9 cellular contexts compared by ENCODE assay signal in the genomic region with DNA sequence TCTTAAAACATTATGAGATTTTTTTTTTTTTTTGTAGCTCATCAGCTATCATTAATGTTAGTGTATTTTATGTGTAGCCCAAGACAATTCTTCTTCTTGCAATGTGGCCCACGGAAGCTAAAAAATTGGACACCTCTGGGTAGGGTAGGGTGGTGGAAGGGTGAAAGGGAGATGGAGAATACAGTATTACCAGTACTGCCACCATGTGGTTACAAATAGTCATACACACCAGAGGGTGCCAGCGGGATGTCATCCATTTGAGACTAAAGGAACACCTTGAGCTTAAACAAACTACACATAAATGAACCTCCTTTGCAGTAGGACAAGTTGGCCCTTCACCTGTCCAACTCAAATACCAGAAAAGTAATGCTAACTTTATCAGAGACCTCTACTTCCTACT.
A peak's percentile ranks its signal among the peaks of the same experiment; 100 is the strongest.
DNase-seq lines count a peak whose midpoint lies in the region; ATAC-seq and TF ChIP-seq lines count a peak whose summit lies in the region.
"Had no signal": no experiment of that assay in that cellular context is flagged by ENCODE, and none has a peak within 500 bp of the region (broad histone marks: within the 10 kb centered on the region; RNA-seq: fewer than 3 reads in every experiment).

No MANE protein-coding gene starts in this region.

- H3K36me3 Mint-ChIP-seq in activated CD4-positive, alpha-beta memory T cell treated with anti-CD3 and anti-CD28 coated beads for 36 hours = no peaks in the 10 kb centered on the region
- H3K36me3 Mint-ChIP-seq: IgD-negative memory B cell had no signal

- CTCF ChIA-PET in GM10248 (lab: Yijun Ruan, JAX) = interaction anchor here (0.6 to 3.2 kb wide), 24 partner anchors 9 to 1008 kb away, joined by 3 to 18 read pairs (median 4); no protein-coding TSS in a partner anchor
- CTCF ChIA-PET in activated CD4-positive, alpha-beta memory T cell treated with anti-CD3 and anti-CD28 coated beads for 36 hours (lab: Charles Lee) = interaction anchor here (0.6 kb wide), 1 partner anchor 968 kb away, joined by 3 read pairs; no protein-coding TSS in a partner anchor

- TF ChIP-seq POLR2A in erythroblast (IDR thresholded peaks at IDR 0.05; ENCODE audit: low read length) = no peak

- ATAC-seq in GM21390 (IDR thresholded peaks at IDR 0.05; ENCODE audit: unreplicated experiment) (peak; percentile 96), HG03457 (IDR thresholded peaks at IDR 0.05; ENCODE audit: unreplicated experiment) (no peak)

- H3K4me3 Mint-ChIP-seq in activated CD4-positive, alpha-beta memory T cell treated with anti-CD3 and anti-CD28 coated beads for 36 hours = no peak overlapping the region
- H3K4me3 Mint-ChIP-seq: IgD-negative memory B cell had no signal

- intact Hi-C loops in activated CD4-positive, alpha-beta memory T cell treated with anti-CD3 and anti-CD28 coated beads for 36 hours (cut with micrococcal nuclease) = no loop called here

- H3K9me3 Mint-ChIP-seq in activated CD4-positive, alpha-beta memory T cell treated with anti-CD3 and anti-CD28 coated beads for 36 hours = peaks cover 2% of the 10 kb centered on the region
- H3K9me3 Mint-ChIP-seq: IgD-negative memory B cell had no signal

- POLR2A ChIA-PET in GM10248 (lab: Yijun Ruan, JAX) = no interaction called here
- POLR2A ChIA-PET in activated CD4-positive, alpha-beta memory T cell treated with anti-CD3 and anti-CD28 coated beads for 36 hours (lab: Charles Lee) = no interaction called here

- TF ChIP-seq CTCF in GM10248 (IDR thresholded peaks at IDR 0.05; ENCODE audit: control extremely low read depth, extremely low read depth, low read depth, missing control alignments) = peak; percentile 33

- DNase-seq in GM10248 (ENCODE audit: extremely low spot score) (no peak), Kasumi-1 (lab: John Stamatoyannopoulos, UW) (peak; percentile 16 to 22), erythroblast (lab: John Stamatoyannopoulos, UW) (peak; percentile 1 to 15), GM03348 (ENCODE audit: low spot score) (no peak)
- no peak for DNase-seq in activated CD4-positive, alpha-beta memory T cell treated with anti-CD3 and anti-CD28 coated beads for 36 hours
- DNase-seq in activated effector memory CD4-positive, alpha-beta T cell treated with Interleukin-2 at 50 U/mL for 16 hours = no peak

- no peaks in the 10 kb centered on the region for H3K4me1 Mint-ChIP-seq in activated CD4-positive, alpha-beta memory T cell treated with anti-CD3 and anti-CD28 coated beads for 36 hours (ENCODE audit: low read depth)
- H3K4me1 Mint-ChIP-seq: IgD-negative memory B cell had no signal

- no peak overlapping the region for H3K27ac Mint-ChIP-seq in activated CD4-positive, alpha-beta memory T cell treated with anti-CD3 and anti-CD28 coated beads for 36 hours
- H3K27ac Mint-ChIP-seq: IgD-negative memory B cell had no signal

- H3K27me3 Mint-ChIP-seq in activated CD4-positive, alpha-beta memory T cell treated with anti-CD3 and anti-CD28 coated beads for 36 hours = no peaks in the 10 kb centered on the region
- H3K27me3 Mint-ChIP-seq: IgD-negative memory B cell had no signal

Comparison
In these comparisons a context has a peak if more than half of its experiments do, and no peak if none do; other contexts are left out.
1. DNase-seq: peak in Kasumi-1 (2 of 2) and erythroblast (2 of 2); none in GM10248 (single experiment), GM03348 (single experiment), activated CD4-positive, alpha-beta memory T cell treated with anti-CD3 and anti-CD28 coated beads for 36 hours (single experiment) and activated effector memory CD4-positive, alpha-beta T cell treated with Interleukin-2 at 50 U/mL for 16 hours (single experiment).